32 cellular contexts compared by ENCODE assay signal in the genomic region with DNA sequence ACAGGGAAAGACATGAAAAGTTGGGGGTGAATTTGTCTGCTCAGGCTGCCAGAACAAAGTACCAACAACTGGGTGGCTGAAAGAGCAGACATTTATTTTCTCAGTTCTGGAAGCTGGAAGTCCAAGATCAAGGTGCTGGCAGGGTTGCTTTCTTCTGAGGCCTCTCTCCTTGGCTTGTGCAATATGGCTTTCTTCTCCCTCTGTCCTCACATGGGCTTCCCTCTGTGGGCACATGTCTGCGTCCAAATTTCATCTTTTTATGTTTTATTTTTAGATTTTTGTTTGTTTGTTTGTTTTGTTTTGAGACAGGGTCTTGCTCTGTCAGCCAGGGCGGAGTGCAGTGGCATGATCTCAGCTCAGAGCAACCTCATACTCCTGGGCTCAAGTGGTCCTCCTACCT.
"Had no signal": no experiment of that assay in that cellular context is flagged by ENCODE, and none has a peak within 500 bp of the region (broad histone marks: within the 10 kb centered on the region; RNA-seq: fewer than 3 reads in every experiment).

No MANE protein-coding gene starts in this region.

- H3K9me3 ChIP-seq: ascending aorta had no signal

- H3K27me3 ChIP-seq: ascending aorta, cardiac muscle cell had no signal

- H3K4me3 ChIP-seq: ascending aorta, cardiac muscle cell had no signal

- H3K4me1 ChIP-seq: ascending aorta had no signal

- FAIRE-seq: bronchial epithelial cell, TTC549 had no signal

- ATAC-seq: activated CD4-positive, alpha-beta T cell treated with anti-CD3 and anti-CD28 coated beads for 36 hours; activated CD4-positive, CD25-positive, alpha-beta regulatory T cell treated with anti-CD3 and anti-CD28 coated beads, Interleukin-2, amount 50 U/mL, for 24 hours; activated CD8-positive, alpha-beta memory T cell treated with anti-CD3 and anti-CD28 coated beads, Interleukin-2, amount 10 ng/mL, durations not matched to agents 7 days and 5 days; activated CD8-positive, alpha-beta T cell treated with anti-CD3 and anti-CD28 coated beads, Interleukin-2, amount 10 ng/mL, durations not matched to agents 7 days and 5 days; activated naive CD8-positive, alpha-beta T cell treated with anti-CD3 and anti-CD28 coated beads, Interleukin-2, amount 50 U/mL, for 24 hours; WTC11 had no signal

- DNase-seq: activated CD4-positive, alpha-beta memory T cell treated with anti-CD3 and anti-CD28 coated beads, Interleukin-2, amount 10 ng/mL, durations not matched to agents 7 days and 5 days; activated CD4-positive, alpha-beta T cell treated with anti-CD3 and anti-CD28 coated beads for 1 hour; activated CD4-positive, alpha-beta T cell treated with anti-CD3 and anti-CD28 coated beads for 36 hours; activated CD4-positive, alpha-beta T cell treated with anti-CD3 and anti-CD28 coated beads for 48 hours; activated CD4-positive, alpha-beta T cell treated with anti-CD3 and anti-CD28 coated beads, Interleukin-2, amount 10 ng/mL, durations not matched to agents 7 days and 5 days; activated CD4-positive, alpha-beta T cell treated with anti-CD3 and anti-CD28 coated beads, Interleukin-2, amount 50 U/mL, for 48 hours; activated CD4-positive, CD25-positive, alpha-beta regulatory T cell; activated CD8-positive, alpha-beta memory T cell treated with anti-CD3 and anti-CD28 coated beads for 24 hours; activated CD8-positive, alpha-beta memory T cell treated with anti-CD3 and anti-CD28 coated beads, Interleukin-2, amount 10 ng/mL, durations not matched to agents 7 days and 5 days; activated CD8-positive, alpha-beta memory T cell treated with anti-CD3 and anti-CD28 coated beads, Interleukin-2, amount 50 U/mL, for 48 hours; activated CD8-positive, alpha-beta T cell treated with anti-CD3 and anti-CD28 coated beads, Interleukin-2, amount 10 ng/mL, durations not matched to agents 7 days and 5 days; activated effector memory CD4-positive, alpha-beta T cell treated with Interleukin-2 at 50 U/mL for 16 hours; activated gamma-delta T cell; activated naive CD4-positive, alpha-beta T cell treated with anti-CD3 and anti-CD28 coated beads, Interleukin-2, amount 10 ng/mL, durations not matched to agents 7 days and 5 days; activated naive CD4-positive, alpha-beta T cell treated with Interleukin-2 at 50 U/mL for 16 hours; activated naive CD8-positive, alpha-beta T cell treated with anti-CD3 and anti-CD28 coated beads, Interleukin-2, amount 10 ng/mL, durations not matched to agents 7 days and 5 days; activated naive CD8-positive, alpha-beta T cell treated with anti-CD3 and anti-CD28 coated beads, Interleukin-2, amount 50 U/mL, for 24 hours; activated T-cell treated with anti-CD3 and anti-CD28 coated beads, Interleukin-2, amount 50 U/mL, for 24 hours; activated T-cell treated with anti-CD3 and anti-CD28 coated beads, Interleukin-2, amount 50 U/mL, for 48 hours; amygdala; anterior cingulate cortex; caudate nucleus; cerebellar nuclear complex; T-helper 2 cell; T-helper 9 cell; WERI-Rb-1 had no signal

- H3K27ac ChIP-seq: ascending aorta, cardiac muscle cell, WERI-Rb-1 had no signal

- H3K36me3 ChIP-seq: ascending aorta, cardiac muscle cell, WERI-Rb-1 had no signal
